In the genomic region with DNA sequence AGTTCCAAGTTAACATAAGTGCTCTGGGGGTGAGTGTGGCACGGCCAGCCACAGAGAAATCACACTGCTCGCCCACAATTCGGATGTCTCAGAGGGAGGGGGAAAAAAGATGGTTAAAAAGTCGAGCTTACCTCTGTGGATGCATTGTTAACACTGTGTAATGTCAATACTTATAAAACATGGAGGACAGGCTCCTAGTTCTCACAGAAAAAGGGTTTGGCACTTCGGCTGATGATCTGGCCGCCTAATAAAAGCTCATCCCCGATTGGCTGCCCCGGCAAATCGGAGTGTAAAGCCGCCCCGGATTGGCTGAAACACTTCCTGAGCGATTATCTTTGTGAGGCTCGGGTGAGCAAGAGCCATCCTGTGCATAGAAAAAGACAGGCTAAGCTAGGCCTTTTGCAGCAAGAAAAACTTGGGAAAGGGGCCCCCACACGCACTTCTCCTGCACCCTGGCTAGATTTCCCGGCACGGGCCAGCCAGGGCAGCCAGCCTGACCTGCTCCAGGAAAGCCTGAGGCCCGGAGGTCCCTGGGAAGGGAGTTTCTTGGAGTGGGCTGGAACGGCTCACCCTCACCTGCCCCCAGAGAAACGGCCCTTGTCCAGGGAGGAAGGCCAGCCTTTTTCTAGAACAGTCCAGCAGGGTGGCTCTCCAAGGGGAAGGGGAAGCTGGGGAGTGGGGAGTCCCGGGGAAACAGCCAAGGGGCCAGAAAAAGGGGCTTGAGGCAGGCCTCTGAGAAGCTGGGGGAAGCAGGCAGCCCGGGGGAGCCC, we compare ENCODE assay signal across 1 cellular context.
TF ChIP-seq lines count a peak whose summit lies in the region.

A gene (minus strand): TSS at position 174 of the 770 bp plus-strand sequence. CDS start 29 bp downstream, at position 145.

TF ChIP-seq in SK-N-SH, 30 proteins besides CTCF, POLR2A, EP300 and RAD21 (continued from another document):
- TF ChIP-seq, protein P1, sequence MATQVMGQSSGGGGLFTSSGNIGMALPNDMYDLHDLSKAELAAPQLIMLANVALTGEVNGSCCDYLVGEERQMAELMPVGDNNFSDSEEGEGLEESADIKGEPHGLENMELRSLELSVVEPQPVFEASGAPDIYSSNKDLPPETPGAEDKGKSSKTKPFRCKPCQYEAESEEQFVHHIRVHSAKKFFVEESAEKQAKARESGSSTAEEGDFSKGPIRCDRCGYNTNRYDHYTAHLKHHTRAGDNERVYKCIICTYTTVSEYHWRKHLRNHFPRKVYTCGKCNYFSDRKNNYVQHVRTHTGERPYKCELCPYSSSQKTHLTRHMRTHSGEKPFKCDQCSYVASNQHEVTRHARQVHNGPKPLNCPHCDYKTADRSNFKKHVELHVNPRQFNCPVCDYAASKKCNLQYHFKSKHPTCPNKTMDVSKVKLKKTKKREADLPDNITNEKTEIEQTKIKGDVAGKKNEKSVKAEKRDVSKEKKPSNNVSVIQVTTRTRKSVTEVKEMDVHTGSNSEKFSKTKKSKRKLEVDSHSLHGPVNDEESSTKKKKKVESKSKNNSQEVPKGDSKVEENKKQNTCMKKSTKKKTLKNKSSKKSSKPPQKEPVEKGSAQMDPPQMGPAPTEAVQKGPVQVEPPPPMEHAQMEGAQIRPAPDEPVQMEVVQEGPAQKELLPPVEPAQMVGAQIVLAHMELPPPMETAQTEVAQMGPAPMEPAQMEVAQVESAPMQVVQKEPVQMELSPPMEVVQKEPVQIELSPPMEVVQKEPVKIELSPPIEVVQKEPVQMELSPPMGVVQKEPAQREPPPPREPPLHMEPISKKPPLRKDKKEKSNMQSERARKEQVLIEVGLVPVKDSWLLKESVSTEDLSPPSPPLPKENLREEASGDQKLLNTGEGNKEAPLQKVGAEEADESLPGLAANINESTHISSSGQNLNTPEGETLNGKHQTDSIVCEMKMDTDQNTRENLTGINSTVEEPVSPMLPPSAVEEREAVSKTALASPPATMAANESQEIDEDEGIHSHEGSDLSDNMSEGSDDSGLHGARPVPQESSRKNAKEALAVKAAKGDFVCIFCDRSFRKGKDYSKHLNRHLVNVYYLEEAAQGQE (IDR thresholded peaks at IDR 0.05; ENCODE audit: low read depth, low read length): no peak
- TF ChIP-seq MXI1 (IDR thresholded peaks at IDR 0.05; ENCODE audit: low read depth, low read length): peak; percentile 22; the same call in 1 of the 2 replicates
- TF ChIP-seq, protein P2, sequence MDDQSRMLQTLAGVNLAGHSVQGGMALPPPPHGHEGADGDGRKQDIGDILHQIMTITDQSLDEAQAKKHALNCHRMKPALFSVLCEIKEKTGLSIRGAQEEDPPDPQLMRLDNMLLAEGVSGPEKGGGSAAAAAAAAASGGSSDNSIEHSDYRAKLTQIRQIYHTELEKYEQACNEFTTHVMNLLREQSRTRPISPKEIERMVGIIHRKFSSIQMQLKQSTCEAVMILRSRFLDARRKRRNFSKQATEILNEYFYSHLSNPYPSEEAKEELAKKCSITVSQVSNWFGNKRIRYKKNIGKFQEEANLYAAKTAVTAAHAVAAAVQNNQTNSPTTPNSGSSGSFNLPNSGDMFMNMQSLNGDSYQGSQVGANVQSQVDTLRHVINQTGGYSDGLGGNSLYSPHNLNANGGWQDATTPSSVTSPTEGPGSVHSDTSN (IDR thresholded peaks at IDR 0.05): peak; percentile 15; the same call in 1 of the 2 replicates
- peak; percentile 14 for TF ChIP-seq CHD2 (IDR thresholded peaks at IDR 0.05; ENCODE audit: low read length, partially characterized antibody)
- TF ChIP-seq, protein P3, sequence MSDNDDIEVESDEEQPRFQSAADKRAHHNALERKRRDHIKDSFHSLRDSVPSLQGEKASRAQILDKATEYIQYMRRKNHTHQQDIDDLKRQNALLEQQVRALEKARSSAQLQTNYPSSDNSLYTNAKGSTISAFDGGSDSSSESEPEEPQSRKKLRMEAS (IDR thresholded peaks at IDR 0.05; ENCODE audit: low read depth): peak; percentile 22; the same call in 1 of the 2 replicates
- TF ChIP-seq TCF12 (IDR thresholded peaks at IDR 0.05): no peak
